In genomic region chrX:19563746-19564145, GRCh38 we compare ENCODE assay signal across 1 cellular context.
TF ChIP-seq lines count a peak whose summit lies in the region.

No MANE protein-coding gene starts in this region.

TF ChIP-seq in HepG2, 621 proteins besides CTCF, POLR2A, EP300 and RAD21 (continued from another document):
- TF ChIP-seq HBP1 (CRISPR knock-in tag; IDR thresholded peaks at IDR 0.05; ENCODE audit: low read depth) (no peak), TCF7 (IDR thresholded peaks at IDR 0.05; ENCODE audit: low read depth) (no peak), ZSCAN29 (CRISPR knock-in tag; conservative IDR thresholded peaks at IDR 0.05) (no peak), GABPB1 (CRISPR knock-in tag; IDR thresholded peaks at IDR 0.05) (no peak), GFI1 (CRISPR knock-in tag; IDR thresholded peaks at IDR 0.05; ENCODE audit: borderline replicate concordance) (no peak), LCORL (IDR thresholded peaks at IDR 0.05) (no peak), LCORL (CRISPR knock-in tag; IDR thresholded peaks at IDR 0.05) (no peak), IKZF4 (CRISPR knock-in tag; IDR thresholded peaks at IDR 0.05; ENCODE audit: borderline replicate concordance, low read depth, not compliant biosample characterization) (no peak)
